In genomic region chr7:26151953-26152781, GRCh38 we compare ENCODE assay signal across 1 cellular context.
TF ChIP-seq lines count a peak whose summit lies in the region.

TSS of gene NFE2L3 (plus strand) at chr7:26152198. CDS start at chr7:26152499, 301 bp downstream.

TF ChIP-seq in H1, 55 proteins besides CTCF, POLR2A, EP300 and RAD21 (continued from another document):
- TF ChIP-seq EZH2 (IDR thresholded peaks at IDR 0.05; ENCODE audit: low read depth, low read length, severe bottlenecking) (no peak), CTBP2 (IDR thresholded peaks at IDR 0.05; ENCODE audit: borderline replicate concordance, insufficient read depth, insufficient read length, low read length) (no peak), BCL11A (IDR thresholded peaks at IDR 0.05; ENCODE audit: low read depth in 2 of 2, low read length in 2 of 2) (no peak), RXRA (IDR thresholded peaks at IDR 0.05; ENCODE audit: insufficient read depth, low read depth, low read length) (no peak), HDAC2 (IDR thresholded peaks at IDR 0.05; ENCODE audit: borderline replicate concordance in 1 of 2, low read depth in 2 of 2, low read length in 2 of 2) (no peak), KDM4A (IDR thresholded peaks at IDR 0.05; ENCODE audit: low read depth, low read length, severe bottlenecking) (peak; percentile 74), SP4 (IDR thresholded peaks at IDR 0.05; ENCODE audit: low read length) (no peak), TAF1 (IDR thresholded peaks at IDR 0.05; ENCODE audit: low read depth, low read length) (peak; percentile 72), RFX5 (IDR thresholded peaks at IDR 0.05; ENCODE audit: borderline replicate concordance, low read depth, low read length) (no peak), PHF8 (conservative IDR thresholded peaks at IDR 0.05; ENCODE audit: low read depth, low read length) (peak; percentile 79), KDM1A (IDR thresholded peaks at IDR 0.05; ENCODE audit: borderline replicate concordance, low read length) (no peak)
